1 cellular context compared by ENCODE assay signal in the genomic region with DNA sequence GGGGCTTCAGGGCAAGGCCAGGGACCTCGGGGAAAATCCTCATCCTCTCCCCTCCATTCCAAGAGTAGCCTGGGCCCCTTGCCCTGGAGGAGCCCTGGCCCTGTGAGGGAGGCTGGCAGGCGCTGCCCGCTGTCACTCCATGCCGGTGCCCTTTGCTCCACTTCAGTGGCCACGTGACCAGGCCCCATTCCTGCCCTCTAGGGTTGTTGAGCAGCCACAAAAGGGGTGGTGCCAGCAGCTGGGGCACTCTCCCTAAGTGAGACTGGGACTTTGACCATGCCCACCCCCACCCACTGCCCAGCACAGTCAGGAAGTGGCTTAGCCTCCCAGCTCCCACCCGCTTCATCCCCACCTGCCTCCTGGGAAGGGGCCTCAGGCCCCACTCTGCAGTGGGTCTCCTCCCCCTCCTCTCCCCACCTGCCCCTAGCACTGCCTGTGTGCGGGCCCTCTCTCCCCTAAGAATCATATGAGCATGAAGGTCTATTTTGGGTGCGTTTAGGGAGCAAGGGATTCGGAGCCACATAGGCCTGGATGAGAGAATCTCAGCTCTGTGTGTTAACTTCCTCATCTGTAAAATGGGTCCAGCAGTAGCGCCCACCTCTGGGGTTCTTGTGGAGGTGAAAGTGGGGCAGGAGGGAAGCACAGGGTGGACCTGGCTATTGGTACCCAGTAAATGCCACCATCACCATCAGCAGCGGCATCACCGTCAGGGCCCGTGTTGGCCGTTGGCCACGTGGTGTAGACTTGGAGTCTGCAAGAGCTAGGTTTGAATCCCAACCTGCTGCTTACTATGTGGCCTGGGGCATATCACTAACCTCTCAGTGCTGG.
TF ChIP-seq lines count a peak whose summit lies in the region.

No MANE protein-coding gene starts in this region.

TF ChIP-seq in GM12891, 5 proteins besides CTCF, POLR2A, EP300 and RAD21 (continued from another document):
- TF ChIP-seq SPI1 (IDR thresholded peaks at IDR 0.05; ENCODE audit: low read depth, low read length) (no peak), PAX5 (IDR thresholded peaks at IDR 0.05; ENCODE audit: insufficient read depth, low read length, severe bottlenecking) (no peak), POU2F2 (IDR thresholded peaks at IDR 0.05; ENCODE audit: low read depth, low read length) (no peak), POLR2AphosphoS5 (IDR thresholded peaks at IDR 0.05; ENCODE audit: low read depth, low read length) (no peak)
TF ChIP-seq in GM12891: peak in this region for 0.
